Comparison of ENCODE assay signal across 10 cellular contexts in the genomic region with DNA sequence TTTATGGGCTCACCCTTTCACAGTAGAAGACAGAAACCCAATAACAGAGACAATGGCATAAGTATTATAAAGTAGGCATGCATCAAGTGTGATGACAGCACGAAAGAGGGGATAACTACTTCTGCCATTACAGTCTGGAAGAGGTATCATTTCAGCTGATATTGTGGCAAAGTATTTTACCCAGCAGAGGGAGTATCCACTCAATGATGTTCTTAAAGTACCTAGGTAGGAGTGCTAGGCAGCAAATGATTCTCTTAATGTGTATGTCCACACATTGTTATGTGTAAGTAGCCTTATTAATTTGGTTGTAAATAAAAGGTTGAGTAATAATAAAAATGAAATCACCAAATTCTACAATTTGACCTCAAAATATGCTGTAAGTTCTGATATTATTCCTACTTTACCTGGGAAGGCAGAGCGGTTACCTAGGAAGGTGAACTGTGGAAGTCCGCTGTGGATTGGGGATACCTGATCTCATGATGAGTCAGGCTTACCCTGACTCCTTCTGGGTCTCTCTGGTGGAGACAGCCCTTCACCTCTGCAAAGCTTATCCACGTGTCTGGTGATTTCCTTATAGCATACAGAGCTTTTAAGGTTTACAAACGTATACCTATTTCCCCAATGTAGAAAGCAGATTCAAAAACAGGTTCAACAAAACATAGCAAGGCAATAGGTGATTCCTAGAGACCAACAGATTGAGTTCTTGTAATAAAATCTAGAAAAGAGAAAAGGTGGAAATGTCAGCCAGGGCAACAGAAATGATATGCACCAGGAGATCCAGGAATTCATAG. TPM values are rescaled to one million over a fixed set of nuclear protein-coding genes. Genes with fewer than 3 reads are reported as not detected.
A peak's percentile ranks its signal among the peaks of the same experiment; 100 is the strongest.
DNase-seq lines count a peak whose midpoint lies in the region; ATAC-seq and TF ChIP-seq lines count a peak whose summit lies in the region.
"Had no signal": no experiment of that assay in that cellular context is flagged by ENCODE, and none has a peak within 500 bp of the region (broad histone marks: within the 10 kb centered on the region; RNA-seq: fewer than 3 reads in every experiment).

No MANE protein-coding gene starts in this region.

- no peak overlapping the region for H3K4me3 ChIP-seq in Peyer's patch
- H3K4me3 ChIP-seq in fibroblast of pulmonary artery (replicated peaks; ENCODE audit: low read depth, low read length): no peak overlapping the region

- H3K4me1 ChIP-seq in Peyer's patch: peaks cover 0 to 19% (median 2%) of the 10 kb centered on the region in 4 donors

- H3K36me3 ChIP-seq in Peyer's patch: no peaks in the 10 kb centered on the region

- TF ChIP-seq CTCF in GM12873 (IDR thresholded peaks at IDR 0.05; ENCODE audit: insufficient read depth, low read depth, low read length, missing control alignments) (peak; percentile 36), Peyer's patch (IDR thresholded peaks at IDR 0.05) (peak in 5 of 6 experiments; percentile 17 to 53 (median 35)), fibroblast of pulmonary artery (IDR thresholded peaks at IDR 0.05; ENCODE audit: low read length, missing control alignments) (no peak)

- H3K9me3 ChIP-seq in Peyer's patch: no peaks in the 10 kb centered on the region

- DNase-seq in AML-193 (lab: John Stamatoyannopoulos, UW): peak; percentile 66 to 71
- DNase-seq in Peyer's patch: no peak
- DNase-seq in fibroblast of pulmonary artery (ENCODE audit: low read depth): peak; percentile 9
- DNase-seq in DMS153 (lab: John Stamatoyannopoulos, UW): no peak
- DNase-seq in activated CD8-positive, alpha-beta memory T cell treated with anti-CD3 and anti-CD28 coated beads, Interleukin-2, amount 50 U/mL, for 48 hours: no peak
- no peak for DNase-seq in cerebellum (ENCODE audit: low spot score)
- DNase-seq in left lobe of liver (ENCODE audit: low spot score): no peak
- DNase-seq: cortex of kidney, SHP77 had no signal

- H3K27ac ChIP-seq in Peyer's patch: peak overlapping the region in 1 of 4 donors; percentile 43

- TF ChIP-seq POLR2A in Peyer's patch (IDR thresholded peaks at IDR 0.05): no peak

- ATAC-seq in left lobe of liver: no peak

- H3K27me3 ChIP-seq in Peyer's patch: no peaks in the 10 kb centered on the region

RNA-seq across cellular contexts. Expression of gene UBAC2, which starts 4.0 kb away (rescaled TPM):
- total RNA-seq in Peyer's patch (10 to 100 TPM; 38.8 to 67.8 (median 63.4) TPM), cerebellum (25.5 TPM), left lobe of liver (33.4 TPM)

Comparison
In these comparisons a context has a peak if more than half of its experiments do, and no peak if none do; other contexts are left out.
1. DNase-seq: peak in AML-193 (2 of 2) and fibroblast of pulmonary artery (single experiment); none in Peyer's patch (0 of 3), DMS153 (single experiment), activated CD8-positive, alpha-beta memory T cell treated with anti-CD3 and anti-CD28 coated beads, Interleukin-2, amount 50 U/mL, for 48 hours (single experiment), cerebellum (single experiment) and left lobe of liver (single experiment).